Comparison of ENCODE assay signal across 27 cellular contexts in the genomic region with DNA sequence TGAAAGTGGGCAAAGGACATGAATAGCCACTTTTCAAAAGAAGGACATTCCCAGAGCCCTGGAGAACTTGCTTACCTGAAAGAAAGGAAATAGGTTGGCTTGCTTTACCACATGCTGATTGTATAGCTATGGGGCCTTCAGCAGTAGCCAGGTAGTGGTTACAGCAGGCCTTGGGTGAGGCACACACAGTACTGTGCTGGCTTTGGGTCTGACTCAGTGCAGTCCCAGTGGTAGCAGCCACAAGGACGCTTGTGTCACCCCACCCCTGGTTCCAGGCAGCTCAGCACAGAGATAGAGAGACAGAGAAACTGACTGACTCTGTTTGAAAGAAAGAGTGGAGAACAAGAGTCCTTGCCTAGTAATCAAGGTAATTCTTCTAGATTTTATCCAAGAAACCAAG.
"Had no signal": no experiment of that assay in that cellular context is flagged by ENCODE, and none has a peak within 500 bp of the region (broad histone marks: within the 10 kb centered on the region; RNA-seq: fewer than 3 reads in every experiment).

No MANE protein-coding gene starts in this region.

- H3K27me3 ChIP-seq: ovary, right atrium auricular region, right lobe of liver, suprapubic skin, tibial artery, upper lobe of right lung, uterus had no signal

- H3K36me3 Mint-ChIP-seq: immature natural killer cell, naive B cell had no signal

- H3K36me3 ChIP-seq: lower lobe of right lung, ovary, right atrium auricular region, right lobe of liver, suprapubic skin, thoracic aorta, tibial artery, upper lobe of right lung, uterus had no signal

- H3K4me1 ChIP-seq: lower lobe of right lung, right atrium auricular region, right lobe of liver, suprapubic skin, tibial artery, upper lobe of right lung, uterus had no signal

- H3K27ac ChIP-seq: lower lobe of right lung, ovary, right atrium auricular region, right lobe of liver, suprapubic skin, thoracic aorta, tibial artery, upper lobe of right lung, uterus had no signal

- H3K9me3 ChIP-seq: lower lobe of right lung, ovary, right lobe of liver, suprapubic skin, thoracic aorta, tibial artery, upper lobe of right lung, uterus had no signal

- H3K4me2 ChIP-seq: smooth muscle cell had no signal

- ATAC-seq: left lobe of liver, lower lobe of right lung, natural killer cell, right lobe of liver, upper lobe of right lung had no signal

- H3K27me3 Mint-ChIP-seq: naive B cell; progenitor cell of endocrine pancreas; stimulated activated naive CD8-positive, alpha-beta T cell treated with anti-CD3 and anti-CD28 coated beads, Interleukin-15, Interleukin-2, amounts not matched to agents 100 ng/mL and 50 ng/mL, for 24 hours had no signal

- H3K27ac Mint-ChIP-seq: immature natural killer cell; mesothelial cell of epicardium; naive B cell; natural killer cell; progenitor cell of endocrine pancreas; stimulated activated naive CD8-positive, alpha-beta T cell treated with anti-CD3 and anti-CD28 coated beads, Interleukin-15, Interleukin-2, amounts not matched to agents 100 ng/mL and 50 ng/mL, for 24 hours had no signal

- DNase-seq: hippocampal formation; immature natural killer cell; lower lobe of right lung; mammary epithelial cell; mesendoderm; naive B cell; natural killer cell; ovary; right lobe of liver; stimulated activated CD4-positive, alpha-beta T cell treated with anti-CD3 and anti-CD28 coated beads, Interleukin-1b, Interleukin-23, amount 100 ng/mL, for 48 hours; stimulated activated CD4-positive, alpha-beta T cell treated with anti-CD3 and anti-CD28 coated beads, Interleukin-2, amount 100 ng/mL, for 48 hours; stimulated activated CD4-positive, alpha-beta T cell treated with anti-CD3 and anti-CD28 coated beads, Interleukin-4, amount 100 ng/mL, for 4 hours; stimulated activated CD8-positive, alpha-beta memory T cell treated with anti-CD3 and anti-CD28 coated beads, Interleukin-4, amount 100 ng/mL, for 48 hours; stimulated activated naive CD4-positive, alpha-beta T cell; tibial artery; trophoblast cell; upper lobe of right lung; uterus had no signal

- FAIRE-seq: islet of Langerhans had no signal

- H3K4me1 Mint-ChIP-seq: immature natural killer cell, mesothelial cell of epicardium, naive B cell, natural killer cell had no signal

- H3K4me3 ChIP-seq: lower lobe of right lung, ovary, right atrium auricular region, right lobe of liver, smooth muscle cell, suprapubic skin, thoracic aorta, tibial artery, upper lobe of right lung, uterus had no signal

- H3K4me3 Mint-ChIP-seq: immature natural killer cell; mesothelial cell of epicardium; naive B cell; natural killer cell; stimulated activated naive CD8-positive, alpha-beta T cell treated with anti-CD3 and anti-CD28 coated beads, Interleukin-15, Interleukin-2, amounts not matched to agents 100 ng/mL and 50 ng/mL, for 24 hours had no signal
